ENCODE assay signal across 10 cellular contexts in the genomic region with DNA sequence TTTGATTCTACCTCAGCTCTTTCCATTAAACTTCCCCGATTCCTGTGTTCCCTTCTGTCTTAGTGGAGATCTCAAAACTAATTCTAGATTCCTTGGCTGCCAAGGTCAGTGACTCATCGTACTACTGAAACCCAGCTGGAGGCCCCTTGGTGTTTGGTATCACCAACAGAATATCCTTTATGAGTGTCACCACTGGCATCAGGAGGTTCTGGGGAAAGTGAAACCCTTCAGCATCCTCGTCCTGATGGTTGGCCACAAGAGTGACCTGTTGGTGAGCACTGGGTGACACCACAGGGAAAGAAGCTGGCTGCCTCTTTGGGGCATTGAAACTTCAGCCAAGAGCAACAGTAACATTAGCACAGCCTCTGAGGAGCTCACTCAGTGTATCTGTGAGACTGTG. TPM values are rescaled to one million over a fixed set of nuclear protein-coding genes. Genes with fewer than 3 reads are reported as not detected.
A peak's percentile ranks its signal among the peaks of the same experiment; 100 is the strongest.
DNase-seq lines count a peak whose midpoint lies in the region; ATAC-seq, FAIRE-seq and TF ChIP-seq lines count a peak whose summit lies in the region.
"Had no signal": no experiment of that assay in that cellular context is flagged by ENCODE, and none has a peak within 500 bp of the region (broad histone marks: within the 10 kb centered on the region; RNA-seq: fewer than 3 reads in every experiment).

No MANE protein-coding gene starts in this region.

- no peaks in the 10 kb centered on the region for H3K27me3 Mint-ChIP-seq in activated CD8-positive, alpha-beta T cell treated with anti-CD3 and anti-CD28 coated beads for 36 hours
- no peaks in the 10 kb centered on the region for H3K27me3 Mint-ChIP-seq in activated CD8-positive, alpha-beta T cell treated with anti-CD3 and anti-CD28 coated beads, Interleukin-2, amount 10 ng/mL, durations not matched to agents 7 days and 5 days (ENCODE audit: low read depth)
- H3K27me3 Mint-ChIP-seq in stimulated activated memory B cell treated with anti-CD40 and anti-IgM and Interleukin-4, amounts not matched to agents 10 μg/mL and 1 μg/mL and 100 μg/mL, for 72 hours = no peaks in the 10 kb centered on the region

- H3K27ac Mint-ChIP-seq in activated CD8-positive, alpha-beta T cell treated with anti-CD3 and anti-CD28 coated beads for 36 hours = no peak overlapping the region
- H3K27ac Mint-ChIP-seq in activated CD8-positive, alpha-beta T cell treated with anti-CD3 and anti-CD28 coated beads, Interleukin-2, amount 10 ng/mL, durations not matched to agents 7 days and 5 days = no peak overlapping the region
- H3K27ac Mint-ChIP-seq in stimulated activated effector memory CD8-positive, alpha-beta T cell treated with anti-CD3 and anti-CD28 coated beads, Interleukin-12 subunit alpha, Interleukin-12 subunit beta, amount 100 ng/mL, for 72 hours = peak overlapping the region; percentile 41
- H3K27ac Mint-ChIP-seq in stimulated activated memory B cell treated with anti-CD40 and anti-IgM and Interleukin-4, amounts not matched to agents 10 μg/mL and 1 μg/mL and 100 μg/mL, for 72 hours = no peak overlapping the region

- H3K36me3 Mint-ChIP-seq in activated CD8-positive, alpha-beta T cell treated with anti-CD3 and anti-CD28 coated beads for 36 hours (ENCODE audit: low read depth) = peaks cover 20% of the 10 kb centered on the region
- peaks cover 32% of the 10 kb centered on the region for H3K36me3 Mint-ChIP-seq in activated CD8-positive, alpha-beta T cell treated with anti-CD3 and anti-CD28 coated beads, Interleukin-2, amount 10 ng/mL, durations not matched to agents 7 days and 5 days (ENCODE audit: low read depth)
- H3K36me3 Mint-ChIP-seq in stimulated activated effector memory CD8-positive, alpha-beta T cell treated with anti-CD3 and anti-CD28 coated beads, Interleukin-12 subunit alpha, Interleukin-12 subunit beta, amount 100 ng/mL, for 72 hours = peaks cover 56% of the 10 kb centered on the region
- peaks cover 26% of the 10 kb centered on the region for H3K36me3 Mint-ChIP-seq in stimulated activated memory B cell treated with anti-CD40 and anti-IgM and Interleukin-4, amounts not matched to agents 10 μg/mL and 1 μg/mL and 100 μg/mL, for 72 hours

- H3K4me1 Mint-ChIP-seq in activated CD8-positive, alpha-beta T cell treated with anti-CD3 and anti-CD28 coated beads for 36 hours (ENCODE audit: low read depth) = peaks cover 7% of the 10 kb centered on the region
- peaks cover 13% of the 10 kb centered on the region for H3K4me1 Mint-ChIP-seq in activated CD8-positive, alpha-beta T cell treated with anti-CD3 and anti-CD28 coated beads, Interleukin-2, amount 10 ng/mL, durations not matched to agents 7 days and 5 days (ENCODE audit: low read depth)
- peaks cover 10% of the 10 kb centered on the region for H3K4me1 Mint-ChIP-seq in stimulated activated effector memory CD8-positive, alpha-beta T cell treated with anti-CD3 and anti-CD28 coated beads, Interleukin-12 subunit alpha, Interleukin-12 subunit beta, amount 100 ng/mL, for 72 hours
- no peaks in the 10 kb centered on the region for H3K4me1 Mint-ChIP-seq in stimulated activated memory B cell treated with anti-CD40 and anti-IgM and Interleukin-4, amounts not matched to agents 10 μg/mL and 1 μg/mL and 100 μg/mL, for 72 hours

- peak; percentile 47 for DNase-seq in activated CD8-positive, alpha-beta T cell treated with anti-CD3 and anti-CD28 coated beads for 36 hours
- DNase-seq in activated CD8-positive, alpha-beta T cell treated with anti-CD3 and anti-CD28 coated beads, Interleukin-2, amount 10 ng/mL, durations not matched to agents 7 days and 5 days = no peak
- DNase-seq in RKO (ENCODE audit: low spot score) (peak; percentile 62), epithelial cell of prostate (ENCODE audit: low read depth, low spot score) (peak; percentile 65), frontal cortex (ENCODE audit: low spot score in 2 of 2) (no peak)
- no peak for DNase-seq in stimulated activated effector memory CD8-positive, alpha-beta T cell treated with anti-CD3 and anti-CD28 coated beads, Interleukin-12 subunit alpha, Interleukin-12 subunit beta, amount 100 ng/mL, for 72 hours (ENCODE audit: low spot score in 2 of 2)
- DNase-seq: GOT3, NCI-H187 treated with DMSO at 0.1 percent for 48 hours had no signal

- CTCF ChIA-PET in activated CD8-positive, alpha-beta T cell treated with anti-CD3 and anti-CD28 coated beads for 36 hours (lab: Charles Lee) = interaction anchor here (1.5 kb wide), 1 partner anchor 14 kb away, joined by 4 read pairs; no protein-coding TSS in a partner anchor
- CTCF ChIA-PET in activated CD8-positive, alpha-beta T cell treated with anti-CD3 and anti-CD28 coated beads, Interleukin-2, amount 10 ng/mL, durations not matched to agents 7 days and 5 days (lab: Charles Lee) = interaction anchor here (1.3 to 3.6 kb wide), 5 partner anchors 27 to 275 kb away, joined by 3 to 16 read pairs (median 5); no protein-coding TSS in a partner anchor

- intact Hi-C loops in activated CD8-positive, alpha-beta T cell treated with anti-CD3 and anti-CD28 coated beads for 36 hours (cut with micrococcal nuclease) = no loop called here

- no peaks in the 10 kb centered on the region for H3K9me3 Mint-ChIP-seq in activated CD8-positive, alpha-beta T cell treated with anti-CD3 and anti-CD28 coated beads for 36 hours
- H3K9me3 Mint-ChIP-seq in activated CD8-positive, alpha-beta T cell treated with anti-CD3 and anti-CD28 coated beads, Interleukin-2, amount 10 ng/mL, durations not matched to agents 7 days and 5 days (ENCODE audit: insufficient read depth) = no peaks in the 10 kb centered on the region
- no peaks in the 10 kb centered on the region for H3K9me3 Mint-ChIP-seq in stimulated activated effector memory CD8-positive, alpha-beta T cell treated with anti-CD3 and anti-CD28 coated beads, Interleukin-12 subunit alpha, Interleukin-12 subunit beta, amount 100 ng/mL, for 72 hours
- H3K9me3 Mint-ChIP-seq in stimulated activated memory B cell treated with anti-CD40 and anti-IgM and Interleukin-4, amounts not matched to agents 10 μg/mL and 1 μg/mL and 100 μg/mL, for 72 hours = no peaks in the 10 kb centered on the region

- peak; percentile 74 for ATAC-seq in activated CD8-positive, alpha-beta T cell treated with anti-CD3 and anti-CD28 coated beads for 36 hours
- no peak for ATAC-seq in activated CD8-positive, alpha-beta T cell treated with anti-CD3 and anti-CD28 coated beads, Interleukin-2, amount 10 ng/mL, durations not matched to agents 7 days and 5 days
- peak; percentile 83 for ATAC-seq in stimulated activated effector memory CD8-positive, alpha-beta T cell treated with anti-CD3 and anti-CD28 coated beads, Interleukin-12 subunit alpha, Interleukin-12 subunit beta, amount 100 ng/mL, for 72 hours
- ATAC-seq in GM18873 (IDR thresholded peaks at IDR 0.05; ENCODE audit: low FRiP score, unreplicated experiment) = no peak
- no peak for ATAC-seq in stimulated activated memory B cell treated with anti-CD40 and anti-IgM and Interleukin-4, amounts not matched to agents 10 μg/mL and 1 μg/mL and 100 μg/mL, for 72 hours

- POLR2A ChIA-PET in activated CD8-positive, alpha-beta T cell treated with anti-CD3 and anti-CD28 coated beads for 36 hours (lab: Charles Lee) = interaction anchor here (0.6 to 8.2 kb wide), 4 partner anchors 22 to 89 kb away, joined by 3 to 65 read pairs (median 4); partner anchors contain the start of gene RNU11
- POLR2A ChIA-PET in activated CD8-positive, alpha-beta T cell treated with anti-CD3 and anti-CD28 coated beads, Interleukin-2, amount 10 ng/mL, durations not matched to agents 7 days and 5 days (lab: Charles Lee) = interaction anchor here (1.7 kb wide), 1 partner anchor 20 kb away, joined by 6 read pairs; no protein-coding TSS in a partner anchor

- TF ChIP-seq CTCF in activated CD8-positive, alpha-beta T cell treated with anti-CD3 and anti-CD28 coated beads for 36 hours (IDR thresholded peaks at IDR 0.05) = no peak

- peak overlapping the region; percentile 45 for H3K27ac ChIP-seq in epithelial cell of prostate

- no peak overlapping the region for H3K4me3 Mint-ChIP-seq in activated CD8-positive, alpha-beta T cell treated with anti-CD3 and anti-CD28 coated beads for 36 hours
- H3K4me3 Mint-ChIP-seq in activated CD8-positive, alpha-beta T cell treated with anti-CD3 and anti-CD28 coated beads, Interleukin-2, amount 10 ng/mL, durations not matched to agents 7 days and 5 days = no peak overlapping the region
- no peak overlapping the region for H3K4me3 Mint-ChIP-seq in stimulated activated effector memory CD8-positive, alpha-beta T cell treated with anti-CD3 and anti-CD28 coated beads, Interleukin-12 subunit alpha, Interleukin-12 subunit beta, amount 100 ng/mL, for 72 hours
- no peak overlapping the region for H3K4me3 Mint-ChIP-seq in stimulated activated memory B cell treated with anti-CD40 and anti-IgM and Interleukin-4, amounts not matched to agents 10 μg/mL and 1 μg/mL and 100 μg/mL, for 72 hours

- no peak for FAIRE-seq in frontal cortex (lab: Jason Lieb, UNC)

RNA-seq across cellular contexts. Expression of gene RAB42, which starts 9.6 kb away (rescaled TPM):
- total RNA-seq in activated CD8-positive, alpha-beta T cell treated with anti-CD3 and anti-CD28 coated beads for 36 hours = not detected
- total RNA-seq in activated CD8-positive, alpha-beta T cell treated with anti-CD3 and anti-CD28 coated beads, Interleukin-2, amount 10 ng/mL, durations not matched to agents 7 days and 5 days = not detected
- total RNA-seq in frontal cortex = 1.2 TPM

RNA-seq across cellular contexts. Expression of gene TAF12, which starts 41.2 kb away (rescaled TPM):
- 10 to 100 TPM; 21.3 to 23.0 TPM for total RNA-seq in activated CD8-positive, alpha-beta T cell treated with anti-CD3 and anti-CD28 coated beads for 36 hours
- 10 to 100 TPM; 35.7 to 39.3 TPM for total RNA-seq in activated CD8-positive, alpha-beta T cell treated with anti-CD3 and anti-CD28 coated beads, Interleukin-2, amount 10 ng/mL, durations not matched to agents 7 days and 5 days
- total RNA-seq in frontal cortex = 20.4 TPM

RNA-seq across cellular contexts. Expression of gene RNU11, which starts 46.7 kb away (rescaled TPM):
- not detected for total RNA-seq in activated CD8-positive, alpha-beta T cell treated with anti-CD3 and anti-CD28 coated beads for 36 hours
- not detected for total RNA-seq in activated CD8-positive, alpha-beta T cell treated with anti-CD3 and anti-CD28 coated beads, Interleukin-2, amount 10 ng/mL, durations not matched to agents 7 days and 5 days
- total RNA-seq in frontal cortex = not detected

RNA-seq across cellular contexts. Expression of gene TRNAU1AP, which starts 48.8 kb away (rescaled TPM):
- total RNA-seq in activated CD8-positive, alpha-beta T cell treated with anti-CD3 and anti-CD28 coated beads for 36 hours = 10 to 100 TPM; 42.5 to 47.8 TPM
- total RNA-seq in activated CD8-positive, alpha-beta T cell treated with anti-CD3 and anti-CD28 coated beads, Interleukin-2, amount 10 ng/mL, durations not matched to agents 7 days and 5 days = 10 to 100 TPM; 73.2 to 77.7 TPM
- 35.1 TPM for total RNA-seq in frontal cortex

Comparison
In these comparisons a context has a peak if more than half of its experiments do, and no peak if none do; other contexts are left out.
1. ATAC-seq: peak in activated CD8-positive, alpha-beta T cell treated with anti-CD3 and anti-CD28 coated beads for 36 hours (single experiment) and stimulated activated effector memory CD8-positive, alpha-beta T cell treated with anti-CD3 and anti-CD28 coated beads, Interleukin-12 subunit alpha, Interleukin-12 subunit beta, amount 100 ng/mL, for 72 hours (single experiment); none in activated CD8-positive, alpha-beta T cell treated with anti-CD3 and anti-CD28 coated beads, Interleukin-2, amount 10 ng/mL, durations not matched to agents 7 days and 5 days (single experiment), GM18873 (single experiment) and stimulated activated memory B cell treated with anti-CD40 and anti-IgM and Interleukin-4, amounts not matched to agents 10 μg/mL and 1 μg/mL and 100 μg/mL, for 72 hours (single experiment).
2. DNase-seq: peak in activated CD8-positive, alpha-beta T cell treated with anti-CD3 and anti-CD28 coated beads for 36 hours (single experiment), RKO (single experiment) and epithelial cell of prostate (single experiment); none in activated CD8-positive, alpha-beta T cell treated with anti-CD3 and anti-CD28 coated beads, Interleukin-2, amount 10 ng/mL, durations not matched to agents 7 days and 5 days (single experiment), stimulated activated effector memory CD8-positive, alpha-beta T cell treated with anti-CD3 and anti-CD28 coated beads, Interleukin-12 subunit alpha, Interleukin-12 subunit beta, amount 100 ng/mL, for 72 hours (0 of 2) and frontal cortex (0 of 2).